8 cellular contexts compared by ENCODE assay signal in the genomic region with DNA sequence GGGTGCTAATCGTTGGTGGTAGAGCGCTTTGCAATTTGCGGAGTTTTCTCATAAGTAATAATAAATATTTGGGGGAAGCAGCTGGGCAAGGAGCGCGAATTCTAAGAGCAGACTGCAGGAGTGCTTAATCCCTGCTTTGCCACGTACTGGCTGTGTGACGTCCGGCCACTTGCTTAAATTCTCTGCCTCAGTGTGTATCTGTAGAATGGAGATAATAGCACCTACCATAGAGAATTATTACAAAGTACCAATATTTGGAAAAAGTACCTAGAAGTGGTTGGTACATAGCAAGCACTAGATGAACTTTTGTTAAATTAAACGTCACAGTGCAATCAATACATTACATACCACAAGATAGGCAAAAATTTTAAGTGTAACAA. TPM values are rescaled to one million over a fixed set of nuclear protein-coding genes. Genes with fewer than 3 reads are reported as not detected.
DNase-seq lines count a peak whose midpoint lies in the region; ATAC-seq, FAIRE-seq and TF ChIP-seq lines count a peak whose summit lies in the region.

No MANE protein-coding gene starts in this region.

- H3K4me3 ChIP-seq in HCT116 (replicated peaks in 1 of 2; ENCODE audit: low read depth in 1 of 2, low read length in 2 of 2): peak overlapping the region; percentile 92 to 94
- peak overlapping the region; percentile 86 to 96 (median 94) for H3K4me3 ChIP-seq in H1 (ENCODE audit: extremely low read depth in 1 of 4, insufficient read depth in 2 of 4, low read depth in 3 of 4, low read length in 4 of 4)

- H3K27me3 Mint-ChIP-seq in naive B cell: no peaks in the 10 kb centered on the region

- no peak overlapping the region for H3K23ac ChIP-seq in H1 (ENCODE audit: insufficient read length)

- DNase-seq in HCT116 (ENCODE audit: low read depth, low spot score) (peak; percentile 24), NCI-H2227 treated with DMSO at 0.1 percent for 48 hours (lab: John Stamatoyannopoulos, UW) (peak; percentile 69), H1 (ENCODE audit: low read depth in 1 of 2, low spot score in 2 of 2) (no peak), naive B cell (no peak), NCI-H187 treated with DMSO at 0.1 percent for 48 hours (lab: John Stamatoyannopoulos, UW) (no peak), SW 1271 (lab: John Stamatoyannopoulos, UW) (no peak)
- no peak for DNase-seq in stimulated activated naive CD4-positive, alpha-beta T cell treated with Interleukin-2 at 50 U/mL for 16 hours (lab: John Stamatoyannopoulos, UW)

- WGBS in H1 (ENCODE audit: extremely low coverage in 1 of 2, insufficient coverage in 1 of 2, insufficient read length in 1 of 2, insufficient replicate concordance in 2 of 2, low coverage in 1 of 2, low lambda C conversion rate in 2 of 2, missing lambda C conversion rate in 1 of 2), 2 experiments: 7% methylated on average over 9 of the region's 9 CpGs; no CpG with 5 or more reads in 1 of the 2 experiments

- CTCF ChIA-PET in HCT116 (lab: Charles Lee): no interaction called here
- CTCF ChIA-PET in H1 (lab: Charles Lee; ENCODE audit: partially characterized antibody): interaction anchor here (1.0 kb wide), 1 partner anchor 445 kb away, joined by 3 read pairs; no protein-coding TSS in a partner anchor

- peak overlapping the region; percentile 96 for H3K9ac ChIP-seq in HCT116 (ENCODE audit: low read length)
- H3K9ac ChIP-seq in H1 (replicated peaks in 1 of 4; ENCODE audit: extremely low read depth in 1 of 4, low read depth in 3 of 4, low read length in 3 of 4): peak overlapping the region in 1 of 4 experiments; percentile 50; a peak in 1 of 7 replicates

- H3K4me1 Mint-ChIP-seq in naive B cell: peaks cover 17 to 21% (median 20%) of the 10 kb centered on the region in 3 donors

- H2AFZ ChIP-seq in HCT116 (ENCODE audit: low read depth, low read length, poor library complexity, severe bottlenecking) (no peak overlapping the region), H1 (ENCODE audit: low read length) (peak overlapping the region; percentile 82; the same call in 1 of the 2 replicates)

- H3K27ac Mint-ChIP-seq in naive B cell: peak overlapping the region in 4 of 6 donors; percentile 93 to 99 (median 97)

- H3K9me3 ChIP-seq in HCT116 (ENCODE audit: control insufficient read depth in 1 of 2, insufficient read depth in 1 of 2, low read depth in 1 of 2, low read length in 2 of 2) (no peaks in the 10 kb centered on the region), H1 (ENCODE audit: insufficient read depth in 2 of 2, low read depth in 1 of 2, low read length in 1 of 2) (no peaks in the 10 kb centered on the region)

- no peak overlapping the region for H3K4ac ChIP-seq in H1 (replicated peaks; ENCODE audit: insufficient read length, low read depth, low read length)

- no peak for TF ChIP-seq POLR2A in HCT116 (IDR thresholded peaks at IDR 0.05; ENCODE audit: borderline replicate concordance, extremely low read depth, insufficient read depth, insufficient read length)
- no peak for TF ChIP-seq POLR2A in H1 (IDR thresholded peaks at IDR 0.05; ENCODE audit: control extremely low read depth in 1 of 2, low read depth in 2 of 2, low read length in 2 of 2)

- TF ChIP-seq CTCF in HCT116 (IDR thresholded peaks at IDR 0.05 in 2 of 3, conservative IDR thresholded peaks at IDR 0.05 in 1 of 3; ENCODE audit: borderline replicate concordance in 1 of 3, insufficient read depth in 1 of 3, low read depth in 2 of 3, low read length in 2 of 3): no peak
- TF ChIP-seq CTCF in H1 (IDR thresholded peaks at IDR 0.05; ENCODE audit: control extremely low read depth in 1 of 3, insufficient read depth in 1 of 3, low read depth in 1 of 3, low read length in 3 of 3): no peak

- no peak overlapping the region for H2BK15ac ChIP-seq in H1 (ENCODE audit: low read length)

- H2BK12ac ChIP-seq in H1 (ENCODE audit: low read depth, low read length): no peak overlapping the region

- no peaks in the 10 kb centered on the region for H3K9me2 ChIP-seq in HCT116 (ENCODE audit: insufficient read depth)

- no peak for TF ChIP-seq RAD21 in HCT116 (IDR thresholded peaks at IDR 0.05; ENCODE audit: low read depth)
- TF ChIP-seq RAD21 in H1 (IDR thresholded peaks at IDR 0.05 in 1 of 2, conservative IDR thresholded peaks at IDR 0.05 in 1 of 2; ENCODE audit: low read depth in 2 of 2, low read length in 2 of 2): no peak

- H3K27ac ChIP-seq in HCT116 (ENCODE audit: low read depth, low read length): peak overlapping the region; percentile 36; the same call in 1 of the 2 replicates
- no peak overlapping the region for H3K27ac ChIP-seq in H1 (ENCODE audit: low read depth, low read length)

- no peak overlapping the region for H3K14ac ChIP-seq in H1 (ENCODE audit: insufficient read length)

- H3K79me1 ChIP-seq in H1 (ENCODE audit: low read depth, low read length): peaks cover 2% of the 10 kb centered on the region; the same call in 1 of the 2 replicates

- H2BK5ac ChIP-seq in H1 (ENCODE audit: low read depth, low read length): no peak overlapping the region

- peak overlapping the region in 1 of 8 donors; percentile 96 for H3K4me3 Mint-ChIP-seq in naive B cell

- no peak overlapping the region for H2AK5ac ChIP-seq in H1 (ENCODE audit: low read depth, low read length)

- H3K36me3 ChIP-seq in HCT116 (ENCODE audit: control insufficient read depth in 1 of 2, insufficient read depth in 2 of 2, low read length in 2 of 2): peaks cover 6 to 8% of the 10 kb centered on the region in 2 experiments; a peak in 3 of 4 replicates
- H3K36me3 ChIP-seq in H1 (ENCODE audit: control insufficient read depth in 2 of 4, insufficient read depth in 4 of 4, low read length in 3 of 4): peaks cover 0 to 2% (median 0%) of the 10 kb centered on the region in 4 experiments; a peak in 1 of 8 replicates

- RAD21 ChIA-PET in HCT116 (lab: Charles Lee; ENCODE audit: low non-redundant PET in 1 of 2, low total read pairs in 2 of 2, uncharacterized antibody in 2 of 2, unreplicated experiment in 2 of 2): no interaction called here

- no peaks in the 10 kb centered on the region for H3K36me3 Mint-ChIP-seq in naive B cell

- H4K5ac ChIP-seq in H1 (ENCODE audit: insufficient read length, low read depth, low read length): no peak overlapping the region

- H4K8ac ChIP-seq in H1 (ENCODE audit: extremely low read depth, insufficient read depth, low read length): no peak overlapping the region

- POLR2A ChIA-PET in HCT116 (lab: Charles Lee): interaction anchor here (0.7 kb wide), 1 partner anchor 295 kb away, joined by 3 read pairs; no protein-coding TSS in a partner anchor
- POLR2A ChIA-PET in H1 (lab: Charles Lee; ENCODE audit: partially characterized antibody): interaction anchor here (2.3 kb wide), 1 partner anchor 214 kb away, joined by 11 read pairs; the partner anchor contains the start of genes AP3S1 and ATG12

- TF ChIP-seq EP300 in H1 (IDR thresholded peaks at IDR 0.05; ENCODE audit: borderline replicate concordance in 1 of 2, low read depth in 2 of 2, low read length in 2 of 2): no peak

- FAIRE-seq in H1 (lab: Jason Lieb, UNC): no peak

- H4K91ac ChIP-seq in H1 (replicated peaks; ENCODE audit: insufficient read length, low read length): no peak overlapping the region

- no peaks in the 10 kb centered on the region for H3K27me3 ChIP-seq in HCT116 (ENCODE audit: insufficient read depth, low read length)
- no peaks in the 10 kb centered on the region for H3K27me3 ChIP-seq in H1 (replicated peaks in 1 of 4; ENCODE audit: control insufficient read depth in 3 of 4, extremely low read depth in 1 of 4, insufficient read depth in 3 of 4, low read length in 3 of 4)

- H3K9me3 Mint-ChIP-seq in naive B cell: no peaks in the 10 kb centered on the region

- no peak overlapping the region for H3K56ac ChIP-seq in H1 (replicated peaks; ENCODE audit: insufficient read length, low read depth, low read length)

- BruUV-seq in HCT116 (replicated peaks; lab: Mats Ljungman, UMichigan): TSS peak; percentile 98

- peak; percentile 13 for ATAC-seq in GM18520 (IDR thresholded peaks at IDR 0.05; ENCODE audit: unreplicated experiment)
- peak; percentile 50 for ATAC-seq in HCT116
- ATAC-seq in naive B cell (ENCODE audit: low read depth in 2 of 2): no peak

- H2BK20ac ChIP-seq in H1 (ENCODE audit: low read length): no peak overlapping the region

- H3K4me2 ChIP-seq in HCT116 (ENCODE audit: low read length) (peak overlapping the region; percentile 72), H1 (ENCODE audit: insufficient read depth in 1 of 2, low read depth in 2 of 2, low read length in 2 of 2) (peak overlapping the region; percentile 66 to 86)

- intact Hi-C loops in HCT116 (cut with micrococcal nuclease): loop anchor here (1.0 to 2.0 kb wide), 2 partner anchors 215 to 302 kb away; partner anchors contain the start of genes AP3S1 and ATG12

- 0 out of 2 replicates have a peak, but pooled peaks cover 6% of the 10 kb centered on the region for H4K20me1 ChIP-seq in HCT116 (ENCODE audit: insufficient read depth)
- H4K20me1 ChIP-seq in H1 (replicated peaks in 1 of 2; ENCODE audit: control insufficient read depth in 1 of 2, insufficient read depth in 2 of 2, low read length in 2 of 2): peaks cover 2 to 8% of the 10 kb centered on the region in 2 experiments

- H3K4me1 ChIP-seq in HCT116 (ENCODE audit: control insufficient read depth in 1 of 2, insufficient read depth in 2 of 2, low read length in 2 of 2): peaks cover 6 to 26% of the 10 kb centered on the region in 2 experiments
- no peaks in the 10 kb centered on the region; a peak in 2 of 7 replicates for H3K4me1 ChIP-seq in H1 (replicated peaks in 1 of 4; ENCODE audit: control insufficient read depth in 3 of 4, insufficient read depth in 4 of 4, low read length in 3 of 4)

- H2BK120ac ChIP-seq in H1 (replicated peaks; ENCODE audit: low read depth, low read length): no peak overlapping the region

- H3K79me2 ChIP-seq in HCT116 (ENCODE audit: insufficient read depth, low read length) (peaks cover 49% of the 10 kb centered on the region), H1 (ENCODE audit: control insufficient read depth in 1 of 2, insufficient read depth in 2 of 2, low read length in 2 of 2) (peaks cover 7 to 49% of the 10 kb centered on the region in 2 experiments)

- peaks cover 6% of the 10 kb centered on the region; the same call in 1 of the 2 replicates for H3K23me2 ChIP-seq in H1 (ENCODE audit: low read depth, low read length)

- no peak overlapping the region for H3K18ac ChIP-seq in H1 (ENCODE audit: extremely low read depth, low read length)

RNA-seq across cellular contexts. Expression of gene TMED7, which starts 0.6 kb away (rescaled TPM):
- total RNA-seq in HCT116 (2021; ENCODE audit: unreplicated experiment): 167 TPM
- 36.9 and 46.1 TPM in 2 replicates for polyA plus RNA-seq in HCT116 (2012)
- 72.8 and 75.2 TPM in 2 replicates for total RNA-seq in H1 (2021; fragmentation: NEBNext Ultra II Directional; extraction: Animal tissue kit (Norgen Biotek cat#: 25700))
- polyA plus RNA-seq in H1 (2011; rRNA removed) (43.8 and 83.0 TPM in 2 replicates), naive B cell (ENCODE audit: low read depth in 6 of 6) (10 to 100 TPM; 15.6 to 43.4 (median 27.8) TPM)
- 38.7 TPM for polyA plus RNA-seq in H1 (2011; cell fraction: cytosol; rRNA removed)
- polyA plus RNA-seq in H1 (2011; cell fraction: nucleus; rRNA removed): 64.8 TPM
- 26.1 to 30.6 TPM (median 28.5 TPM) in 4 replicates for polyA plus RNA-seq in H1 (2012, experiment 1 of 2)
- polyA plus RNA-seq in H1 (2012, experiment 2 of 2): 3.8 TPM
- polyA plus RNA-seq in H1 (2013, experiment 1 of 2): 51.9 TPM
- 57.4 TPM for polyA plus RNA-seq in H1 (2013, experiment 2 of 2)
- 26.3 and 33.2 TPM in 2 replicates for polyA minus RNA-seq in H1 (2011; rRNA and poly(A)+ RNA removed)
- 64.7 TPM for polyA minus RNA-seq in H1 (2011; cell fraction: cytosol; rRNA and poly(A)+ RNA removed)
- polyA minus RNA-seq in H1 (2011; cell fraction: nucleus; rRNA and poly(A)+ RNA removed): 41.7 TPM

RNA-seq across cellular contexts. Expression of gene TICAM2, which starts 24.2 kb away (rescaled TPM):
- total RNA-seq in HCT116 (2021; ENCODE audit: unreplicated experiment): 2.9 TPM
- polyA plus RNA-seq in HCT116 (2012): not detected in 2 replicates
- total RNA-seq in H1 (2021; fragmentation: NEBNext Ultra II Directional; extraction: Animal tissue kit (Norgen Biotek cat#: 25700)): 0.67 TPM in 1 of 2 replicates, not detected in the other
- polyA plus RNA-seq in H1 (2011; rRNA removed) (0.02 TPM in 1 of 2 replicates, not detected in the other), naive B cell (ENCODE audit: low read depth in 6 of 6) (1 to 10 TPM in 3 of 6 donors, under 1 TPM in 2, not detected in 1; 0.89 to 2.3 (median 1.3) TPM)
- 0.03 TPM for polyA plus RNA-seq in H1 (2011; cell fraction: cytosol; rRNA removed)
- polyA plus RNA-seq in H1 (2011; cell fraction: nucleus; rRNA removed): not detected
- 0.48 TPM in 1 of 4 replicates, not detected in the others for polyA plus RNA-seq in H1 (2012, experiment 1 of 2)
- not detected for polyA plus RNA-seq in H1 (2012, experiment 2 of 2)
- polyA plus RNA-seq in H1 (2013, experiment 1 of 2): not detected
- polyA plus RNA-seq in H1 (2013, experiment 2 of 2): 0.18 TPM
- polyA minus RNA-seq in H1 (2011; rRNA and poly(A)+ RNA removed): not detected in 2 replicates
- polyA minus RNA-seq in H1 (2011; cell fraction: cytosol; rRNA and poly(A)+ RNA removed): not detected
- polyA minus RNA-seq in H1 (2011; cell fraction: nucleus; rRNA and poly(A)+ RNA removed): 0.50 TPM

Comparison
In these comparisons a context has a peak if more than half of its experiments do, and no peak if none do; other contexts are left out.
1. ATAC-seq: peak in GM18520 (single experiment) and HCT116 (single experiment); none in naive B cell (0 of 2).
2. DNase-seq: peak in HCT116 (single experiment) and NCI-H2227 treated with DMSO at 0.1 percent for 48 hours (single experiment); none in H1 (0 of 2), naive B cell (single experiment), NCI-H187 treated with DMSO at 0.1 percent for 48 hours (single experiment), SW 1271 (0 of 2) and stimulated activated naive CD4-positive, alpha-beta T cell treated with Interleukin-2 at 50 U/mL for 16 hours (single experiment).